In genomic region chr11:65083134-65083833, GRCh38 we compare ENCODE assay signal across 8 cellular contexts.
A peak's percentile ranks its signal among the peaks of the same experiment; 100 is the strongest.
DNase-seq lines count a peak whose midpoint lies in the region; TF ChIP-seq lines count a peak whose summit lies in the region.

No MANE protein-coding gene starts in this region.

- H3K27ac ChIP-seq in KMS-11: peak overlapping the region; percentile 74
- no peak overlapping the region for H3K27ac ChIP-seq in duodenal mucosa (ENCODE audit: low read depth, low read length)
- H3K27ac ChIP-seq in neutrophil: peak overlapping the region; percentile 89

- peak overlapping the region; percentile 86 for H3K9ac ChIP-seq in KMS-11
- H3K9ac ChIP-seq in duodenal mucosa (ENCODE audit: low read depth in 1 of 2, low read length in 2 of 2): peak overlapping the region; percentile 35 to 96

- no peak for TF ChIP-seq CTCF in KMS-11 (conservative IDR thresholded peaks at IDR 0.05; ENCODE audit: low read depth, low read length)
- TF ChIP-seq CTCF in neutrophil (IDR thresholded peaks at IDR 0.05): no peak

- H3K4me1 ChIP-seq in KMS-11 (ENCODE audit: low read depth, poor library complexity, severe bottlenecking): peaks cover 79% of the 10 kb centered on the region
- H3K4me1 ChIP-seq in duodenal mucosa (ENCODE audit: control insufficient read depth in 1 of 2, insufficient read depth in 2 of 2, low read length in 2 of 2): peaks cover 30% of the 10 kb centered on the region in 2 donors
- H3K4me1 ChIP-seq in neutrophil (ENCODE audit: control insufficient read depth in 1 of 2, insufficient read depth in 1 of 2, low read depth in 1 of 2, low read length in 1 of 2): peaks cover 29 to 36% of the 10 kb centered on the region in 2 experiments

- no peaks in the 10 kb centered on the region for H4K20me1 ChIP-seq in KMS-11 (ENCODE audit: insufficient read depth)

- peak overlapping the region; percentile 31; the same call in 1 of the 2 replicates for H2AFZ ChIP-seq in KMS-11 (ENCODE audit: low read depth)

- H3K9me3 ChIP-seq in duodenal mucosa (ENCODE audit: control insufficient read depth in 1 of 2, low read length in 2 of 2): no peaks in the 10 kb centered on the region
- no peaks in the 10 kb centered on the region for H3K9me3 ChIP-seq in neutrophil

- peak; percentile 17 for DNase-seq in stimulated activated CD4-positive, alpha-beta T cell treated with anti-CD3 and anti-CD28 coated beads, Interleukin-15, amount 100 ng/mL, for 24 hours
- DNase-seq in stimulated activated CD4-positive, alpha-beta T cell treated with anti-CD3 and anti-CD28 coated beads, Interleukin-1b, Interleukin-23, amount 100 ng/mL, for 48 hours: no peak
- no peak for DNase-seq in stimulated activated CD8-positive, alpha-beta memory T cell treated with anti-CD3 and anti-CD28 coated beads, Interleukin-4, amount 100 ng/mL, for 48 hours
- DNase-seq in activated gamma-delta T cell treated with Interleukin-2 at 50 U/mL for 16 hours: no peak
- DNase-seq in NCI-H2081 treated with DMSO at 0.1 percent for 48 hours (lab: John Stamatoyannopoulos, UW): no peak

- H3K36me3 ChIP-seq in KMS-11 (ENCODE audit: insufficient read depth) (0 out of 2 replicates have a peak, but pooled peaks cover 3% of the 10 kb centered on the region), duodenal mucosa (ENCODE audit: control insufficient read depth in 1 of 2, insufficient read depth in 2 of 2, low read length in 2 of 2) (peaks cover 22 to 33% of the 10 kb centered on the region in 2 donors), neutrophil (peaks cover 33% of the 10 kb centered on the region)

- H3K4me3 ChIP-seq in KMS-11 (IDR thresholded peaks at IDR 0.05; ENCODE audit: insufficient read depth, low read depth, low read length) (peak overlapping the region; percentile 59), duodenal mucosa (ENCODE audit: low read depth in 1 of 2, low read length in 2 of 2) (peak overlapping the region; percentile 85 to 99), neutrophil (ENCODE audit: low read depth in 1 of 2, low read length in 1 of 2) (peak overlapping the region; percentile 76 to 82)

- no peaks in the 10 kb centered on the region for H3K27me3 ChIP-seq in KMS-11 (ENCODE audit: insufficient read depth, low read depth)
- H3K27me3 ChIP-seq in duodenal mucosa (ENCODE audit: control insufficient read depth in 1 of 2, insufficient read depth in 2 of 2, low read length in 2 of 2): no peaks in the 10 kb centered on the region
- H3K27me3 ChIP-seq in neutrophil: no peaks in the 10 kb centered on the region

- H3K4me2 ChIP-seq in KMS-11: peak overlapping the region; percentile 100

- peaks cover 73% of the 10 kb centered on the region for H3K79me2 ChIP-seq in KMS-11 (ENCODE audit: insufficient read depth, low read depth)
